In the genomic region with DNA sequence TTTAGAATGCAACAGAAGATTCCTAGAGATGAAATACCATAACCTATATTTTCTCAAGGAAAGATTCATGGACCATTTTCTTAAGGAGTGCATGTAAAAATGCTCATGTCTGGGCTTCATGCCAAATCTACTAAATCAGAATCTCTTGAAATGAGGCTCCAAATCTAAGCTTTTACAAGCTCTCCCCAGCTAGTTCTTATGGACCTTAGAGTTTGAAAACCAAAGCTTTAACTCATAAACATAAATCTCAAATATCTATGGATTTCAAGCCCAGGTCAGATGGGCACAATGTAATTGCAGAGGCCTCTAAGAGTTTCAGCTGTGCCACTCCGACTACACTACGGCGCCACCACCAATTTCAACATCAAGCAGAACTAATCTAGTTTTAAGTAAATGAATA, we compare ENCODE assay signal across 13 cellular contexts.
DNase-seq lines count a peak whose midpoint lies in the region; ATAC-seq and TF ChIP-seq lines count a peak whose summit lies in the region.
"Had no signal": no experiment of that assay in that cellular context is flagged by ENCODE, and none has a peak within 500 bp of the region (broad histone marks: within the 10 kb centered on the region; RNA-seq: fewer than 3 reads in every experiment).

No MANE protein-coding gene starts in this region.

- CTCF ChIA-PET in A673 (lab: Charles Lee): interaction anchor here (1.1 kb wide), 1 partner anchor 10 kb away, joined by 3 read pairs; no protein-coding TSS in a partner anchor

- no peaks in the 10 kb centered on the region for H3K9me3 Mint-ChIP-seq in nephron
- H3K9me3 Mint-ChIP-seq: CD8-positive, alpha-beta memory T cell; GM23338 had no signal

- DNase-seq in A673 (ENCODE audit: low spot score) (peak; percentile 64), M059J (ENCODE audit: low read depth) (peak; percentile 9), astrocyte of the hippocampus (ENCODE audit: low read depth, low spot score) (peak; percentile 13), medulla oblongata (ENCODE audit: extremely low spot score) (no peak), Peyer's patch (no peak)
- DNase-seq in effector memory CD4-positive, alpha-beta T cell: no peak
- DNase-seq: CD8-positive, alpha-beta memory T cell; NCI-H1694; NCI-H526 treated with DMSO at 0.1 percent for 48 hours; PC-3 had no signal

- H3K27me3 ChIP-seq in A673 (replicated peaks; ENCODE audit: insufficient read depth, low read depth, low read length, poor library complexity): no peaks in the 10 kb centered on the region
- H3K27me3 ChIP-seq in effector memory CD4-positive, alpha-beta T cell (replicated peaks; ENCODE audit: control insufficient read depth, insufficient read depth, low read length, poor library complexity, severe bottlenecking): no peaks in the 10 kb centered on the region
- no peaks in the 10 kb centered on the region for H3K27me3 ChIP-seq in Peyer's patch

- H3K4me3 ChIP-seq in A673 (ENCODE audit: low read depth, low read length, poor library complexity, severe bottlenecking) (no peak overlapping the region), Peyer's patch (no peak overlapping the region)
- no peak overlapping the region for H3K4me3 ChIP-seq in effector memory CD4-positive, alpha-beta T cell (ENCODE audit: insufficient read depth, low read depth, low read length, poor library complexity, severe bottlenecking)
- H3K4me3 ChIP-seq: GM23338 had no signal

- no peak for TF ChIP-seq POLR2A in Peyer's patch (IDR thresholded peaks at IDR 0.05)

- H3K9me3 ChIP-seq in A673 (ENCODE audit: low read depth, low read length, poor library complexity, severe bottlenecking): no peaks in the 10 kb centered on the region
- H3K9me3 ChIP-seq in effector memory CD4-positive, alpha-beta T cell (ENCODE audit: control insufficient read depth, low read length): no peaks in the 10 kb centered on the region
- H3K9me3 ChIP-seq in Peyer's patch: no peaks in the 10 kb centered on the region

- no peak for ATAC-seq in GM21786 (IDR thresholded peaks at IDR 0.05; ENCODE audit: unreplicated experiment)
- ATAC-seq: GM23338, PC-3 had no signal

- intact Hi-C loops in A673 (cut with micrococcal nuclease; ENCODE audit: unreplicated experiment): no loop called here

- BruUV-seq in A673 (replicated peaks; lab: Mats Ljungman, UMichigan): no TSS peak

- POLR2A ChIA-PET in A673 (lab: Charles Lee; ENCODE audit: low non-redundant PET): no interaction called here

- TF ChIP-seq CTCF in A673 (conservative IDR thresholded peaks at IDR 0.05; ENCODE audit: low read depth, low read length) (no peak), nephron (IDR thresholded peaks at IDR 0.05; ENCODE audit: unreplicated experiment in 3 of 3) (no peak), Peyer's patch (IDR thresholded peaks at IDR 0.05) (no peak)

- peaks cover 3% of the 10 kb centered on the region for H3K27me3 Mint-ChIP-seq in nephron (ENCODE audit: low read depth)

- H3K36me3 ChIP-seq in A673 (ENCODE audit: insufficient read depth, low read length, poor library complexity, severe bottlenecking) (no peaks in the 10 kb centered on the region), Peyer's patch (no peaks in the 10 kb centered on the region)
- no peaks in the 10 kb centered on the region for H3K36me3 ChIP-seq in effector memory CD4-positive, alpha-beta T cell (ENCODE audit: control insufficient read depth, insufficient read depth, low read length)

- H3K36me3 Mint-ChIP-seq in nephron (ENCODE audit: low read depth): no peaks in the 10 kb centered on the region
- H3K36me3 Mint-ChIP-seq: CD8-positive, alpha-beta memory T cell had no signal

- peaks cover 43% of the 10 kb centered on the region for H3K4me1 Mint-ChIP-seq in nephron
- H3K4me1 Mint-ChIP-seq: CD8-positive, alpha-beta memory T cell; GM23338 had no signal

- peak overlapping the region; percentile 83 to 94 (median 92) for H3K27ac Mint-ChIP-seq in nephron
- H3K27ac Mint-ChIP-seq: CD8-positive, alpha-beta memory T cell; GM23338 had no signal

- no peak overlapping the region for H3K27ac ChIP-seq in A673 (ENCODE audit: low read depth, low read length, poor library complexity, severe bottlenecking)
- no peak overlapping the region for H3K27ac ChIP-seq in effector memory CD4-positive, alpha-beta T cell (ENCODE audit: insufficient read depth, low read length, poor library complexity, severe bottlenecking)
- H3K27ac ChIP-seq in Peyer's patch: no peak overlapping the region

- H3K4me1 ChIP-seq in A673 (ENCODE audit: insufficient read depth, low read length, poor library complexity, severe bottlenecking): peaks cover 14% of the 10 kb centered on the region
- no peaks in the 10 kb centered on the region for H3K4me1 ChIP-seq in effector memory CD4-positive, alpha-beta T cell (ENCODE audit: control insufficient read depth, insufficient read depth, low read length, poor library complexity, severe bottlenecking)
- no peaks in the 10 kb centered on the region for H3K4me1 ChIP-seq in Peyer's patch

- H3K4me3 Mint-ChIP-seq in nephron: no peak overlapping the region
- H3K4me3 Mint-ChIP-seq: CD8-positive, alpha-beta memory T cell; GM23338 had no signal

Comparison
In these comparisons a context has a peak if more than half of its experiments do, and no peak if none do; other contexts are left out.
1. DNase-seq: peak in A673 (single experiment), M059J (single experiment) and astrocyte of the hippocampus (single experiment); none in effector memory CD4-positive, alpha-beta T cell (0 of 3), medulla oblongata (single experiment) and Peyer's patch (0 of 3).